ENCODE assay signal across 8 cellular contexts in the genomic region with DNA sequence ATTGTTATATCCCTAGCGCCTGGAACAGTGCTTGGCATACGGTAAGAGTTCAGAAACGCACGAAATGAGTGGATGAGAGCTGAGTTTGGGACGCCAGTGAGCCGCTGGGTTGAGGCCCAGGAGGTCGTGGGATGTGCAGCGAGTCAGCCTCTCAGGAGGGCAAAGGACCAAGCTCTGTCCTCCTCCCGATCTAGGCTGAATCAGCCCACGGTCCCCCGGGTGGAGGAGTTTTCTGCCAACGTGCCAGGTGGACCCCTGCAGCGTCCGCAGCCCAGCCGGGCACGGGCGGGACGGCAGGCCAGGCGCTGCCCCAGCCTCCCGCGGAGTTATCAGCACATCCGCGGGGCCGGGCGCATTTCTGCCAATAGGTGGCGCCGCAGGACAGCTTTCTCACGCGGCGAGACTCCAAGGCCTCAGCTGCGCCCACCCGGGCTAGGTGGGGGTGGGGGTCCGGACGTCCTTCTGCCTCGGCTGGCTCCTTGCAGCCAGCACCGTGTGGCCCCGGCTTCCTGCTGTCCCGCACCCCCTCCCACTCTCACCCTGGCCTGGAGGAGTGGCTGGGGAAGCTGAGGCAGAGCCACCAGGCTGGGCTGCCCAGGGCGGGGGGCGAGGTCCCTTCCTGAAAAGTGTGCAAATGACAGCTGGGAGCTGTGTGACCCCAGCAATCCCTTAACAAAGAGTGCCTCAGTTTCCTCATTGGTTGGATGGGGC. TPM values are rescaled to one million over a fixed set of nuclear protein-coding genes. Genes with fewer than 3 reads are reported as not detected.
A peak's percentile ranks its signal among the peaks of the same experiment; 100 is the strongest.
DNase-seq lines count a peak whose midpoint lies in the region; ATAC-seq and TF ChIP-seq lines count a peak whose summit lies in the region.

No MANE protein-coding gene starts in this region.

- TF ChIP-seq CTCF in dorsolateral prefrontal cortex (IDR thresholded peaks at IDR 0.05 in 54 of 56, conservative IDR thresholded peaks at IDR 0.05 in 2 of 56; ENCODE audit: low read depth in 1 of 56, partially characterized antibody in 56 of 56) (peak; percentile 79 to 99 (median 95)), lower lobe of right lung (IDR thresholded peaks at IDR 0.05) (peak; percentile 98)

- H3K27ac ChIP-seq in dorsolateral prefrontal cortex, result peak overlapping the region in 52 of 59 donors; percentile 7 to 98 (median 60)
- H3K27ac ChIP-seq in lower lobe of right lung, result no peak overlapping the region

- H3K4me1 ChIP-seq in lower lobe of right lung, result peaks cover 32% of the 10 kb centered on the region

- peaks cover 13% of the 10 kb centered on the region for H3K36me3 ChIP-seq in lower lobe of right lung

- peak overlapping the region in 50 of 59 donors; percentile 5 to 57 (median 34) for H3K4me3 ChIP-seq in dorsolateral prefrontal cortex
- no peak overlapping the region for H3K4me3 ChIP-seq in lower lobe of right lung

- peak; percentile 40 to 41 for ATAC-seq in lower lobe of right lung
- ATAC-seq in HG03521 (IDR thresholded peaks at IDR 0.05; ENCODE audit: unreplicated experiment), result no peak

- H3K27me3 ChIP-seq in dorsolateral prefrontal cortex, result no peaks in the 10 kb centered on the region
- H3K27me3 ChIP-seq in lower lobe of right lung (ENCODE audit: low read depth), result no peaks in the 10 kb centered on the region

- peak; percentile 35 for DNase-seq in NOMO-1 treated with DMSO at 0.1 percent for 48 hours (lab: John Stamatoyannopoulos, UW; ENCODE audit: unreplicated experiment)
- DNase-seq in NOMO-1 treated with dmso at 0.1 percent for 144 hours (lab: John Stamatoyannopoulos, UW; ENCODE audit: unreplicated experiment), result no peak
- peak; percentile 38 for DNase-seq in NCI-H2196 treated with DMSO at 0.1 percent for 48 hours (lab: John Stamatoyannopoulos, UW; ENCODE audit: unreplicated experiment)
- DNase-seq in activated CD4-positive, alpha-beta T cell treated with anti-CD3 and anti-CD28 coated beads, Interleukin-2, amount 50 U/mL, for 1 hour, result peak; percentile 80
- peak; percentile 80 to 92 (median 86) for DNase-seq in dorsolateral prefrontal cortex
- peak; percentile 90 for DNase-seq in lower lobe of right lung
- peak; percentile 70 for DNase-seq in stimulated activated CD8-positive, alpha-beta memory T cell treated with anti-CD3 and anti-CD28 coated beads, Interleukin-15, amount 100 ng/mL, for 1 hour (ENCODE audit: low read depth)

- no peaks in the 10 kb centered on the region for H3K9me3 ChIP-seq in lower lobe of right lung

- intact Hi-C loops in dorsolateral prefrontal cortex (cut with DNase I), result loop anchor here (5.0 to 10.0 kb wide), 10 partner anchors 217 to 1113 kb away; partner anchors contain the start of genes ADSL (in 2 of the 2), RPL3 (in 1 of the 2) and TNRC6B (in 1 of the 2)
- intact Hi-C loops in lower lobe of right lung (cut with DNase I), result no loop called here

RNA-seq across cellular contexts. Expression of gene RPS19BP1, which starts 2.2 kb away (rescaled TPM):
- 100 to 1,000 TPM in 2 of 120 experiments, 10 to 100 TPM in 118; 44.3 to 109 (median 63.6) TPM for total RNA-seq in dorsolateral prefrontal cortex
- total RNA-seq in lower lobe of right lung, result 67.9 TPM

RNA-seq across cellular contexts. Expression of gene ATF4, which starts 14.4 kb away (rescaled TPM):
- total RNA-seq in dorsolateral prefrontal cortex, result 100 to 1,000 TPM; 110 to 287 (median 161) TPM
- 327 TPM for total RNA-seq in lower lobe of right lung

RNA-seq across cellular contexts. Expression of gene MIEF1, which starts 32.7 kb away (rescaled TPM):
- 10 to 100 TPM; 21.3 to 40.7 (median 28.0) TPM for total RNA-seq in dorsolateral prefrontal cortex
- total RNA-seq in lower lobe of right lung, result 27.7 TPM

RNA-seq across cellular contexts. Expression of gene CACNA1I, which starts 35.8 kb away (rescaled TPM):
- total RNA-seq in dorsolateral prefrontal cortex, result 10 to 100 TPM in 119 of 120 experiments, 1 to 10 TPM in 1; 7.4 to 42.2 (median 25.6) TPM
- total RNA-seq in lower lobe of right lung, result 0.21 TPM
